ENCODE assay signal across 8 cellular contexts in the genomic region with DNA sequence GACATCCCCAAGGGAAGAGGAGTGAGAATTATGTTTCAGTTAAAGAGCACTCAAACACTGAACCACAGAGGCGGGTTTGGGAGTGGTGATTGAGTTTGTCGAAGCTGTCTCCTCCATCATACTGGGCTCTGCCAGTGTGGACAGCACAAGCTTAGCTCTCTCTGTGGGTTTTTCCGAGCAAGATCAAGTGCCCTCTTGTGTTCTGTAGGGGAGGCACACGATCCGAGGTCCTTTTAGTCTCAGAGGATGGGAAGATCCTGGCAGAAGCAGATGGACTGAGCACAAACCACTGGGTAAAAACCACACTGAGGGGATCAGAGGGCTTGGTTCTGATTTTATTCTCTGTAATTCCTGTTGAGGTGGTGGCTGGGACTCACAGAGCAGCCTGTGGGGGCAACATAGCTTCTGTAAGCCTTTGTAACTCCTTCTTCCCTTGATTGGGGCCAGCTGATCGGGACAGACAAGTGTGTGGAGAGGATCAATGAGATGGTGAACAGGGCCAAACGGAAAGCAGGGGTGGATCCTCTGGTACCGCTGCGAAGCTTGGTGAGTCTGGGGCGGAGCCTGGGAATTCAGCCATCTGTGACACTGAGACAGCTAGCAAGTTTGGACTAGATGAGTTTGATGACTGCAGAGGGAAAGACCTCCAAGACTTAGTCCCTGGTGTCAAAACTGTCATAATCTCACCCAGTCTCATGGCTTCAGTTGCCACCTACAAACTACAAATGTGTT. TPM values are rescaled to one million over a fixed set of nuclear protein-coding genes. Genes with fewer than 3 reads are reported as not detected.
DNase-seq lines count a peak whose midpoint lies in the region; ATAC-seq and TF ChIP-seq lines count a peak whose summit lies in the region.

No MANE protein-coding gene starts in this region.

- DNase-seq in DMS 273 (lab: John Stamatoyannopoulos, UW; ENCODE audit: unreplicated experiment) (peak; percentile 60), WTC11 (ENCODE audit: low spot score) (peak; percentile 23), hepatocyte (ENCODE audit: low spot score) (peak; percentile 47), superior temporal gyrus (ENCODE audit: extremely low spot score) (peak; percentile 51), LoVo (ENCODE audit: low spot score) (no peak), gastrocnemius medialis (no peak)
- no peak for DNase-seq in activated effector memory CD4-positive, alpha-beta T cell treated with Interleukin-2 at 50 U/mL for 16 hours

- whole genome bisulfite sequencing in hepatocyte (ENCODE audit: low lambda C conversion rate, missing lambda C conversion rate), result 65% methylated on average over 10 of the region's 10 CpGs

- H3K27ac ChIP-seq in hepatocyte, result no peak overlapping the region
- H3K27ac ChIP-seq in gastrocnemius medialis, result no peak overlapping the region

- H3K36me3 ChIP-seq in hepatocyte (replicated peaks; ENCODE audit: insufficient read depth, low read depth) (no peaks in the 10 kb centered on the region), gastrocnemius medialis (peaks cover 0 to 28% of the 10 kb centered on the region in 2 donors)

- no peak for TF ChIP-seq POLR2A in gastrocnemius medialis (IDR thresholded peaks at IDR 0.05)

- H3K4me3 ChIP-seq in hepatocyte (no peak overlapping the region), gastrocnemius medialis (no peak overlapping the region)

- in situ Hi-C loops in gastrocnemius medialis (cut with MboI; ENCODE audit: low sequenced_read_pairs in 4 of 4), result no loop called here

- H3K9me3 Mint-ChIP-seq in WTC11, result no peaks in the 10 kb centered on the region

- H3K36me3 Mint-ChIP-seq in WTC11, result peaks cover 27% of the 10 kb centered on the region

- H3K79me2 ChIP-seq in hepatocyte, result peaks cover 52% of the 10 kb centered on the region

- H3K4me2 ChIP-seq in hepatocyte, result peak overlapping the region; percentile 91

- no peaks in the 10 kb centered on the region for H3K27me3 ChIP-seq in hepatocyte
- no peaks in the 10 kb centered on the region for H3K27me3 ChIP-seq in gastrocnemius medialis

- H3K27ac Mint-ChIP-seq in WTC11, result peak overlapping the region; percentile 58; the same call in 1 of the 2 replicates

- peaks cover 32% of the 10 kb centered on the region for H3K4me1 Mint-ChIP-seq in WTC11

- POLR2A ChIA-PET in WTC11 (lab: Charles Lee), result interaction anchor here (0.5 kb wide), 1 partner anchor 13 kb away, joined by 6 read pairs; no protein-coding TSS in a partner anchor

- peak; percentile 15 for ATAC-seq in HG02798 (IDR thresholded peaks at IDR 0.05; ENCODE audit: poor library complexity, unreplicated experiment)
- ATAC-seq in WTC11, result peak; percentile 43
- ATAC-seq in gastrocnemius medialis, result no peak

- H3K4me3 Mint-ChIP-seq in WTC11, result peak overlapping the region; percentile 97

- no peaks in the 10 kb centered on the region; the same call in 1 of the 2 replicates for H3K27me3 Mint-ChIP-seq in WTC11 (ENCODE audit: low read depth)

- TF ChIP-seq CTCF in WTC11 (IDR thresholded peaks at IDR 0.05), result no peak
- peak; percentile 35 for TF ChIP-seq CTCF in hepatocyte (IDR thresholded peaks at IDR 0.05; ENCODE audit: poor library complexity)
- no peak for TF ChIP-seq CTCF in gastrocnemius medialis (IDR thresholded peaks at IDR 0.05 in 4 of 5, conservative IDR thresholded peaks at IDR 0.05 in 1 of 5)

- H3K9me3 ChIP-seq in hepatocyte (ENCODE audit: low read depth), result no peaks in the 10 kb centered on the region
- H3K9me3 ChIP-seq in gastrocnemius medialis, result no peaks in the 10 kb centered on the region

- H2AFZ ChIP-seq in hepatocyte, result no peak overlapping the region

- intact Hi-C loops in gastrocnemius medialis (cut with DNase I; ENCODE audit: low total_unique reads), result no loop called here

- no peaks in the 10 kb centered on the region for H3K9me2 ChIP-seq in hepatocyte (replicated peaks; ENCODE audit: insufficient read depth)

- H3K4me1 ChIP-seq in hepatocyte (ENCODE audit: insufficient read depth) (peaks cover 8% of the 10 kb centered on the region), gastrocnemius medialis (peaks cover 25 to 26% of the 10 kb centered on the region in 2 donors)

- CTCF ChIA-PET in WTC11 (lab: Charles Lee), result interaction anchor here (0.5 to 6.8 kb wide), 15 partner anchors 12 to 334 kb away, joined by 3 to 56 read pairs (median 4); no protein-coding TSS in a partner anchor

- H4K20me1 ChIP-seq in hepatocyte (ENCODE audit: insufficient read depth, poor library complexity, severe bottlenecking), result peaks cover 25% of the 10 kb centered on the region

TF ChIP-seq in WTC11, 78 proteins besides CTCF, POLR2A, EP300 and RAD21:
- TF ChIP-seq, protein P1, sequence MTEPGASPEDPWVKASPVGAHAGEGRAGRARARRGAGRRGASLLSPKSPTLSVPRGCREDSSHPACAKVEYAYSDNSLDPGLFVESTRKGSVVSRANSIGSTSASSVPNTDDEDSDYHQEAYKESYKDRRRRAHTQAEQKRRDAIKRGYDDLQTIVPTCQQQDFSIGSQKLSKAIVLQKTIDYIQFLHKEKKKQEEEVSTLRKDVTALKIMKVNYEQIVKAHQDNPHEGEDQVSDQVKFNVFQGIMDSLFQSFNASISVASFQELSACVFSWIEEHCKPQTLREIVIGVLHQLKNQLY (CRISPR knock-in tag; IDR thresholded peaks at IDR 0.05), result no peak
- TF ChIP-seq RORB (CRISPR knock-in tag; IDR thresholded peaks at IDR 0.05) (no peak), HMGA2 (CRISPR knock-in tag; IDR thresholded peaks at IDR 0.05) (no peak), TEAD1 (CRISPR knock-in tag; IDR thresholded peaks at IDR 0.05) (no peak)
- TF ChIP-seq, protein P2, sequence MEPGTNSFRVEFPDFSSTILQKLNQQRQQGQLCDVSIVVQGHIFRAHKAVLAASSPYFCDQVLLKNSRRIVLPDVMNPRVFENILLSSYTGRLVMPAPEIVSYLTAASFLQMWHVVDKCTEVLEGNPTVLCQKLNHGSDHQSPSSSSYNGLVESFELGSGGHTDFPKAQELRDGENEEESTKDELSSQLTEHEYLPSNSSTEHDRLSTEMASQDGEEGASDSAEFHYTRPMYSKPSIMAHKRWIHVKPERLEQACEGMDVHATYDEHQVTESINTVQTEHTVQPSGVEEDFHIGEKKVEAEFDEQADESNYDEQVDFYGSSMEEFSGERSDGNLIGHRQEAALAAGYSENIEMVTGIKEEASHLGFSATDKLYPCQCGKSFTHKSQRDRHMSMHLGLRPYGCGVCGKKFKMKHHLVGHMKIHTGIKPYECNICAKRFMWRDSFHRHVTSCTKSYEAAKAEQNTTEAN (CRISPR knock-in tag; IDR thresholded peaks at IDR 0.05), result no peak
- TF ChIP-seq, protein P3, sequence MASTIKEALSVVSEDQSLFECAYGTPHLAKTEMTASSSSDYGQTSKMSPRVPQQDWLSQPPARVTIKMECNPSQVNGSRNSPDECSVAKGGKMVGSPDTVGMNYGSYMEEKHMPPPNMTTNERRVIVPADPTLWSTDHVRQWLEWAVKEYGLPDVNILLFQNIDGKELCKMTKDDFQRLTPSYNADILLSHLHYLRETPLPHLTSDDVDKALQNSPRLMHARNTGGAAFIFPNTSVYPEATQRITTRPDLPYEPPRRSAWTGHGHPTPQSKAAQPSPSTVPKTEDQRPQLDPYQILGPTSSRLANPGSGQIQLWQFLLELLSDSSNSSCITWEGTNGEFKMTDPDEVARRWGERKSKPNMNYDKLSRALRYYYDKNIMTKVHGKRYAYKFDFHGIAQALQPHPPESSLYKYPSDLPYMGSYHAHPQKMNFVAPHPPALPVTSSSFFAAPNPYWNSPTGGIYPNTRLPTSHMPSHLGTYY (CRISPR knock-in tag; IDR thresholded peaks at IDR 0.05), result no peak
- TF ChIP-seq, protein P4, sequence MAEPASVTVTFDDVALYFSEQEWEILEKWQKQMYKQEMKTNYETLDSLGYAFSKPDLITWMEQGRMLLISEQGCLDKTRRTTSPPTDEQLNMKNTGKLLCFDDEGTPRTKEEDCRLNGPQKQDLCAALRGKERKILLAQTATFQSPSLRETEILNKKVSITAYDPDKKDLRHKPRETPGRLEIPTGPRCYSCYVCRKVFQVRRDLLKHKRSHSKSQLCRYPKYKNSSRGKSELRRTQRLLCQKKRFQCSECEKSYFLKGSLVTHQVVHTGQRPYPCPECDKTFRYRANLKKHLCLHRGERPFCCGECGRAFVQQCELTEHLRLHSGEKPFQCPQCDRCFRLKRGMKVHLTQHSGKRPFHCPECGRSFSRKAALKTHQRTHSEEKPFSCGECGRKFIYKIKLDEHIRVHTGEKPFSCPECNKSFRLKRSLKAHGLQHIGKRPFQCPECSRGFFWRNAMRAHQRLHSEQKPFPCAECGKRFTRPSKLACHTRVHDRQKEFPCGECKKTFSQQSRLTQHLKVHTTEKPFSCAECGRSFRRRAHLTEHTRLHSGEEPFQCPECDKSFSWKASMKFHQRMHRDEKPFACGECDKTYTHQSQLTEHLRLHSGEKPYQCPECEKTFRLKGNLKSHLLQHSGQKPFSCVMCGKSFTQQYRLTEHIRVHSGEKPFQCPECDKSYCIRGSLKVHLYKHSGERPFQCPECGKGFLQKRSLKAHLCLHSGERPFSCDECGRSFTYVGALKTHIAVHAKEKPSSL (CRISPR knock-in tag; conservative IDR thresholded peaks at IDR 0.05), result no peak
TF ChIP-seq in WTC11: peak in this region for 0.

RNA-seq across cellular contexts. Expression of a gene that starts 2.0 kb away (rescaled TPM):
- total RNA-seq in WTC11 (2021), result 56.1 to 58.9 TPM (median 57.7 TPM) in 3 replicates
- total RNA-seq in hepatocyte, result 76.1 and 103 TPM in 2 replicates
- 123 and 127 TPM in 2 replicates for polyA plus RNA-seq in hepatocyte
- 10 to 100 TPM; 24.2 to 43.5 (median 41.2) TPM for total RNA-seq in gastrocnemius medialis

RNA-seq across cellular contexts. Expression of a gene that starts 59.6 kb away (rescaled TPM):
- 17.2 to 19.1 TPM (median 18.7 TPM) in 3 replicates for total RNA-seq in WTC11 (2021)
- total RNA-seq in hepatocyte, result 17.5 and 22.3 TPM in 2 replicates
- polyA plus RNA-seq in hepatocyte, result 29.3 and 32.0 TPM in 2 replicates
- 10 to 100 TPM in 3 of 4 donors, 1 to 10 TPM in 1; 10.0 to 20.2 (median 13.1) TPM for total RNA-seq in gastrocnemius medialis

RNA-seq across cellular contexts. Expression of a gene that starts 60.0 kb away (rescaled TPM):
- total RNA-seq in WTC11 (2021) (27.8 to 36.6 TPM (median 31.4 TPM) in 3 replicates), hepatocyte (17.0 and 21.6 TPM in 2 replicates), gastrocnemius medialis (10 to 100 TPM; 27.8 to 49.1 (median 32.8) TPM)
- polyA plus RNA-seq in hepatocyte, result 18.8 and 25.3 TPM in 2 replicates

Comparison
In these comparisons a context has a peak if more than half of its experiments do, and no peak if none do; other contexts are left out.
1. DNase-seq: peak in DMS 273 (single experiment), WTC11 (single experiment), hepatocyte (single experiment) and superior temporal gyrus (single experiment); none in activated effector memory CD4-positive, alpha-beta T cell treated with Interleukin-2 at 50 U/mL for 16 hours (single experiment), LoVo (single experiment) and gastrocnemius medialis (0 of 2).
2. ATAC-seq: peak in HG02798 (single experiment) and WTC11 (single experiment); none in gastrocnemius medialis (0 of 2).